ENCODE assay signal across 8 cellular contexts in genomic region chr19:14089412-14089661, GRCh38. TPM values are rescaled to one million over a fixed set of nuclear protein-coding genes. Genes with fewer than 3 reads are reported as not detected.
A peak's percentile ranks its signal among the peaks of the same experiment; 100 is the strongest.
DNase-seq lines count a peak whose midpoint lies in the region; ATAC-seq, FAIRE-seq and TF ChIP-seq lines count a peak whose summit lies in the region.

No MANE protein-coding gene starts in this region.

- peaks cover 7% of the 10 kb centered on the region for H3K9me3 Mint-ChIP-seq in activated CD8-positive, alpha-beta T cell treated with anti-CD3 and anti-CD28 coated beads, Interleukin-2, amount 10 ng/mL, durations not matched to agents 7 days and 5 days (ENCODE audit: insufficient read depth)

- no peak overlapping the region for H3K9ac ChIP-seq in keratinocyte (ENCODE audit: control insufficient read depth, extremely low read depth, insufficient read depth, low read length)

- ATAC-seq in activated CD8-positive, alpha-beta T cell treated with anti-CD3 and anti-CD28 coated beads, Interleukin-2, amount 10 ng/mL, durations not matched to agents 7 days and 5 days = no peak
- ATAC-seq in thoracic aorta (ENCODE audit: insufficient number of reproducible peaks, low FRiP score, low read depth) = no peak
- ATAC-seq in GM21526 (IDR thresholded peaks at IDR 0.05; ENCODE audit: low FRiP score, unreplicated experiment) = no peak
- ATAC-seq in GM21367 (IDR thresholded peaks at IDR 0.05; ENCODE audit: unreplicated experiment) = no peak

- peaks cover 33% of the 10 kb centered on the region for H3K36me3 Mint-ChIP-seq in activated CD8-positive, alpha-beta T cell treated with anti-CD3 and anti-CD28 coated beads, Interleukin-2, amount 10 ng/mL, durations not matched to agents 7 days and 5 days (ENCODE audit: low read depth)

- CTCF ChIA-PET in activated CD8-positive, alpha-beta T cell treated with anti-CD3 and anti-CD28 coated beads, Interleukin-2, amount 10 ng/mL, durations not matched to agents 7 days and 5 days (lab: Charles Lee) = interaction anchor here (1.4 kb wide), 1 partner anchor 29 kb away, joined by 3 read pairs; no protein-coding TSS in a partner anchor

- H3K4me3 Mint-ChIP-seq in activated CD8-positive, alpha-beta T cell treated with anti-CD3 and anti-CD28 coated beads, Interleukin-2, amount 10 ng/mL, durations not matched to agents 7 days and 5 days = peak overlapping the region; percentile 69

- H3K27ac Mint-ChIP-seq in activated CD8-positive, alpha-beta T cell treated with anti-CD3 and anti-CD28 coated beads, Interleukin-2, amount 10 ng/mL, durations not matched to agents 7 days and 5 days = peak overlapping the region; percentile 66

- H3K27ac ChIP-seq in keratinocyte (ENCODE audit: control insufficient read depth, insufficient read depth, low read length) (no peak overlapping the region), thoracic aorta (peak overlapping the region in 1 of 2 donors; percentile 38)

- no peak for TF ChIP-seq CTCF in keratinocyte (optimal IDR thresholded peaks at IDR 0.05 in 1 of 3, IDR thresholded peaks at IDR 0.05 in 1 of 3, conservative IDR thresholded peaks at IDR 0.05 in 1 of 3; ENCODE audit: extremely low read depth in 1 of 3, insufficient read depth in 2 of 3, low read length in 3 of 3)
- no peak for TF ChIP-seq CTCF in thoracic aorta (IDR thresholded peaks at IDR 0.05)

- POLR2A ChIA-PET in activated CD8-positive, alpha-beta T cell treated with anti-CD3 and anti-CD28 coated beads, Interleukin-2, amount 10 ng/mL, durations not matched to agents 7 days and 5 days (lab: Charles Lee) = no interaction called here

- no peaks in the 10 kb centered on the region for H3K4me1 ChIP-seq in keratinocyte (ENCODE audit: control insufficient read depth, extremely low read depth, insufficient read depth, low read length)
- peaks cover 3 to 20% of the 10 kb centered on the region in 2 donors for H3K4me1 ChIP-seq in thoracic aorta (ENCODE audit: control insufficient read depth in 1 of 2, low read depth in 2 of 2)

- H2AFZ ChIP-seq in keratinocyte (ENCODE audit: control insufficient read depth, low read length) = no peak overlapping the region

- H3K36me3 ChIP-seq in keratinocyte (ENCODE audit: control insufficient read depth in 2 of 2, extremely low read depth in 1 of 2, insufficient read depth in 2 of 2, low read length in 2 of 2) (peaks cover 4 to 5% of the 10 kb centered on the region in 2 experiments), thoracic aorta (peaks cover 11% of the 10 kb centered on the region)

- H3K4me3 ChIP-seq in keratinocyte (ENCODE audit: control insufficient read depth in 2 of 3, extremely low read depth in 1 of 3, insufficient read depth in 2 of 3, low read depth in 1 of 3, low read length in 3 of 3) = peak overlapping the region in 2 of 3 experiments; percentile 31 to 39
- H3K4me3 ChIP-seq in thoracic aorta = peak overlapping the region; percentile 70

- H3K4me2 ChIP-seq in keratinocyte (ENCODE audit: control insufficient read depth, extremely low read depth, insufficient read depth, low read depth, low read length) = peak overlapping the region; percentile 60

- no peaks in the 10 kb centered on the region for H4K20me1 ChIP-seq in keratinocyte (ENCODE audit: control insufficient read depth, extremely low read depth, insufficient read depth, low read length)

- peaks cover 24% of the 10 kb centered on the region for H3K4me1 Mint-ChIP-seq in activated CD8-positive, alpha-beta T cell treated with anti-CD3 and anti-CD28 coated beads, Interleukin-2, amount 10 ng/mL, durations not matched to agents 7 days and 5 days (ENCODE audit: low read depth)

- peak; percentile 58 for FAIRE-seq in keratinocyte (lab: Jason Lieb, UNC)

- H3K79me2 ChIP-seq in keratinocyte (ENCODE audit: control insufficient read depth, insufficient read depth, low read length) = no peaks in the 10 kb centered on the region

- no peaks in the 10 kb centered on the region for H3K27me3 ChIP-seq in keratinocyte (ENCODE audit: control insufficient read depth, extremely low read depth, insufficient read depth, low read length)
- no peaks in the 10 kb centered on the region for H3K27me3 ChIP-seq in thoracic aorta (replicated peaks; ENCODE audit: insufficient read depth)

- DNase-seq in activated naive CD4-positive, alpha-beta T cell treated with anti-CD3 and anti-CD28 coated beads, Interleukin-2, amount 50 U/mL, for 16 hours = peak; percentile 19
- no peak for DNase-seq in activated naive CD4-positive, alpha-beta T cell (lab: John Stamatoyannopoulos, UW)
- DNase-seq in activated CD8-positive, alpha-beta T cell treated with anti-CD3 and anti-CD28 coated beads, Interleukin-2, amount 10 ng/mL, durations not matched to agents 7 days and 5 days = no peak
- DNase-seq in keratinocyte (ENCODE audit: low read depth, low spot score) (no peak), thoracic aorta (ENCODE audit: low spot score) (no peak), midbrain (lab: John Stamatoyannopoulos, UW) (no peak)

- H3K9me1 ChIP-seq in keratinocyte (ENCODE audit: control insufficient read depth, extremely low read depth, insufficient read depth, low read length) = no peaks in the 10 kb centered on the region

- no peaks in the 10 kb centered on the region for H3K27me3 Mint-ChIP-seq in activated CD8-positive, alpha-beta T cell treated with anti-CD3 and anti-CD28 coated beads, Interleukin-2, amount 10 ng/mL, durations not matched to agents 7 days and 5 days (ENCODE audit: low read depth)

- H3K9me3 ChIP-seq in keratinocyte (ENCODE audit: control insufficient read depth, low read depth, low read length) (peaks cover 5% of the 10 kb centered on the region), thoracic aorta (peaks cover 7% of the 10 kb centered on the region)

- dilution Hi-C loops in keratinocyte (cut with MboI; ENCODE audit: extremely low pct_ligation_motif_present, low sequenced_read_pairs) = no loop called here

RNA-seq across cellular contexts. Expression of gene SAMD1, which starts 1.2 kb away (rescaled TPM):
- 10 to 100 TPM; 72.0 to 76.1 TPM for total RNA-seq in activated CD8-positive, alpha-beta T cell treated with anti-CD3 and anti-CD28 coated beads, Interleukin-2, amount 10 ng/mL, durations not matched to agents 7 days and 5 days
- 5.3 to 11.3 TPM (median 7.3 TPM) in 3 replicates for polyA plus RNA-seq in keratinocyte
- polyA plus RNA-seq in keratinocyte (2011; ENCODE audit: low read depth) = 6.5 TPM
- 5.3 and 11.3 TPM in 2 replicates for polyA plus RNA-seq in keratinocyte (2011; cell fraction: cytosol; rRNA removed)
- polyA plus RNA-seq in keratinocyte (2011; cell fraction: nucleus; rRNA removed) = 14.1 and 16.5 TPM in 2 replicates
- 13.6 and 19.5 TPM in 2 replicates for polyA plus RNA-seq in keratinocyte (2012; ENCODE audit: low replicate concordance)
- 4.1 to 14.1 TPM (median 5.3 TPM) in 3 replicates for polyA minus RNA-seq in keratinocyte
- 15.9 TPM for polyA minus RNA-seq in keratinocyte (2011; cell fraction: cytosol; rRNA and poly(A)+ RNA removed)
- 5.1 and 5.6 TPM in 2 replicates for polyA minus RNA-seq in keratinocyte (2011; cell fraction: nucleus; rRNA and poly(A)+ RNA removed)
- 10 to 100 TPM in 1 of 2 donors, 1 to 10 TPM in 1; 8.9 to 27.5 TPM for total RNA-seq in thoracic aorta

RNA-seq across cellular contexts. Expression of gene C19orf67, which starts 3.8 kb away (rescaled TPM):
- not detected for total RNA-seq in activated CD8-positive, alpha-beta T cell treated with anti-CD3 and anti-CD28 coated beads, Interleukin-2, amount 10 ng/mL, durations not matched to agents 7 days and 5 days
- not detected in 3 replicates for polyA plus RNA-seq in keratinocyte
- not detected for polyA plus RNA-seq in keratinocyte (2011; ENCODE audit: low read depth)
- not detected in 2 replicates for polyA plus RNA-seq in keratinocyte (2011; cell fraction: cytosol; rRNA removed)
- not detected in 2 replicates for polyA plus RNA-seq in keratinocyte (2011; cell fraction: nucleus; rRNA removed)
- polyA plus RNA-seq in keratinocyte (2012; ENCODE audit: low replicate concordance) = not detected in 2 replicates
- polyA minus RNA-seq in keratinocyte = not detected in 3 replicates
- not detected for polyA minus RNA-seq in keratinocyte (2011; cell fraction: cytosol; rRNA and poly(A)+ RNA removed)
- polyA minus RNA-seq in keratinocyte (2011; cell fraction: nucleus; rRNA and poly(A)+ RNA removed) = not detected in 2 replicates
- total RNA-seq in thoracic aorta = not detected

RNA-seq across cellular contexts. Expression of gene MISP3, which starts 16.8 kb away (rescaled TPM):
- total RNA-seq in activated CD8-positive, alpha-beta T cell treated with anti-CD3 and anti-CD28 coated beads, Interleukin-2, amount 10 ng/mL, durations not matched to agents 7 days and 5 days = 1 to 10 TPM; 1.0 to 1.1 TPM
- 0.79 to 1.2 TPM (median 0.96 TPM) in 3 replicates for polyA plus RNA-seq in keratinocyte
- polyA plus RNA-seq in keratinocyte (2011; ENCODE audit: low read depth) = 1.2 TPM
- polyA plus RNA-seq in keratinocyte (2011; cell fraction: cytosol; rRNA removed) = 0.45 and 1.6 TPM in 2 replicates
- 0.64 and 1.7 TPM in 2 replicates for polyA plus RNA-seq in keratinocyte (2011; cell fraction: nucleus; rRNA removed)
- 0.91 and 2.7 TPM in 2 replicates for polyA plus RNA-seq in keratinocyte (2012; ENCODE audit: low replicate concordance)
- polyA minus RNA-seq in keratinocyte = 0.10 TPM in 1 of 3 replicates, not detected in the others
- polyA minus RNA-seq in keratinocyte (2011; cell fraction: cytosol; rRNA and poly(A)+ RNA removed) = not detected
- not detected in 2 replicates for polyA minus RNA-seq in keratinocyte (2011; cell fraction: nucleus; rRNA and poly(A)+ RNA removed)
- total RNA-seq in thoracic aorta = 1 to 10 TPM; 1.7 to 2.7 TPM

RNA-seq across cellular contexts. Expression of gene PALM3, which starts 27.5 kb away (rescaled TPM):
- not detected for total RNA-seq in activated CD8-positive, alpha-beta T cell treated with anti-CD3 and anti-CD28 coated beads, Interleukin-2, amount 10 ng/mL, durations not matched to agents 7 days and 5 days
- polyA plus RNA-seq in keratinocyte = not detected in 3 replicates
- not detected for polyA plus RNA-seq in keratinocyte (2011; ENCODE audit: low read depth)
- polyA plus RNA-seq in keratinocyte (2011; cell fraction: cytosol; rRNA removed) = not detected in 2 replicates
- not detected in 2 replicates for polyA plus RNA-seq in keratinocyte (2011; cell fraction: nucleus; rRNA removed)
- 0.07 TPM in 1 of 2 replicates, not detected in the other for polyA plus RNA-seq in keratinocyte (2012; ENCODE audit: low replicate concordance)
- not detected in 3 replicates for polyA minus RNA-seq in keratinocyte
- polyA minus RNA-seq in keratinocyte (2011; cell fraction: cytosol; rRNA and poly(A)+ RNA removed) = not detected
- polyA minus RNA-seq in keratinocyte (2011; cell fraction: nucleus; rRNA and poly(A)+ RNA removed) = not detected in 2 replicates
- total RNA-seq in thoracic aorta = not detected

RNA-seq across cellular contexts. Expression of gene PRKACA, which starts 28.2 kb away (rescaled TPM):
- 10 to 100 TPM; 69.2 to 72.4 TPM for total RNA-seq in activated CD8-positive, alpha-beta T cell treated with anti-CD3 and anti-CD28 coated beads, Interleukin-2, amount 10 ng/mL, durations not matched to agents 7 days and 5 days
- polyA plus RNA-seq in keratinocyte = 10.1 to 57.2 TPM (median 13.7 TPM) in 3 replicates
- 9.4 TPM for polyA plus RNA-seq in keratinocyte (2011; ENCODE audit: low read depth)
- 30.5 and 39.1 TPM in 2 replicates for polyA plus RNA-seq in keratinocyte (2011; cell fraction: cytosol; rRNA removed)
- 22.1 and 26.0 TPM in 2 replicates for polyA plus RNA-seq in keratinocyte (2011; cell fraction: nucleus; rRNA removed)
- 26.5 and 53.2 TPM in 2 replicates for polyA plus RNA-seq in keratinocyte (2012; ENCODE audit: low replicate concordance)
- polyA minus RNA-seq in keratinocyte = 23.2 to 80.7 TPM (median 31.9 TPM) in 3 replicates
- 20.9 TPM for polyA minus RNA-seq in keratinocyte (2011; cell fraction: cytosol; rRNA and poly(A)+ RNA removed)
- polyA minus RNA-seq in keratinocyte (2011; cell fraction: nucleus; rRNA and poly(A)+ RNA removed) = 7.9 and 12.6 TPM in 2 replicates
- total RNA-seq in thoracic aorta = 100 to 1,000 TPM in 1 of 2 donors, 10 to 100 TPM in 1; 93.2 to 107 TPM
